In the genomic region with DNA sequence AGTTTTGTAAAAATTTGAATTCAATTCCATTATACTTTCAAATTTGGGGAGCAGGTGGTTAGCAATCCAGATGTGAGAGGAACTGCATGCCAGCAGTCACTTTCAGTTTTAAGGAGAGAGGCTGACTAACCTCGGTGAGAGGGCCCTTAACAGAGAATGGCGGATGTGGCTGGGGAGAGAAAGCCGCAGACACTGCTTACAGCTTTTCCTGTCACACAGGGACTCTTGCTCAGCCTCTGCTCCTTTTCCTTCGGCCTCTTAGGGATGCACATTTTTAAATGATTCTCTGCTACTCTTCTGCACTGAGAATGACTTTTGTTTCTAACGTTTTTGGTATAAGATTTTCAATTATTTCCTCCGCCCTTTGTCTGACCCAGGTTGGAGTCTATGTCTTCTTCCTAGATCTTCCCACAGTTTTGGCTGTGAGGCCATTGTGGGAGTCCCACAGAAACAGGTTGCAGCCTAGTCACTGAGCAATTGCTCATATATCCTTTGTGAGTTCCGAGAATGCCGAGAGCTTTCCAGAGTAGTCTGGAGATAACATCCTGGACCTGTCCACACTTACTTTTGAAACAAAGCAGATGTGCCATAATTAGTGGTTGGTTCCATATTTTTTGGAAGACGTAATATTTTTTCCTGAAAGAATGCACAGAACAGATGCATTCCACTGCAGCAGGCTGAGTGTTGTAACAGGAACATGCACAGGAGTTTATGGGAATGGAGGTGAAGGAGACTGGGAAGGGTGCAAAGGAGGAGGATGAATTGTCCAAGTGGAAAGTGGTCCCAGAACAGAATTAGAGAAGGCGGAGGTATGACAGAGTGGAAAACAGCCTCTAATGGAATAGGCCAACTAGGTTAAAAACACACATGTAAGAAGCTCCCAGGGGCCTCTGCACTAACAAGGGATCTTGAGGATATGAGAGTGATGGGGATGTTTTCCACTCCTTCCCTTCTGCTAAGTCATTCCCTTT, we compare ENCODE assay signal across 8 cellular contexts.
DNase-seq lines count a peak whose midpoint lies in the region; ATAC-seq and TF ChIP-seq lines count a peak whose summit lies in the region.

No MANE protein-coding gene starts in this region.

- H3K36me3 ChIP-seq in GM23248 (ENCODE audit: low read depth) (no peaks in the 10 kb centered on the region), left lung (no peaks in the 10 kb centered on the region)

- no peaks in the 10 kb centered on the region for H3K27me3 ChIP-seq in GM23248 (replicated peaks; ENCODE audit: insufficient read depth)
- no peaks in the 10 kb centered on the region for H3K27me3 ChIP-seq in left lung

- H4K20me1 ChIP-seq in GM23248 (ENCODE audit: insufficient read depth): no peaks in the 10 kb centered on the region

- H3K79me2 ChIP-seq in GM23248 (ENCODE audit: insufficient read depth): no peaks in the 10 kb centered on the region

- no peaks in the 10 kb centered on the region for H3K27me3 Mint-ChIP-seq in activated T-helper 2 cell treated with anti-CD3 and anti-CD28 coated beads, Interferon-gamma antibody, Interleukin-2, Interleukin-4, amounts not matched to agents 10 μg/mL and 5 μg/mL and 100 μg/mL, durations not matched to agents 14 hours and 24 hours and 36 hours (ENCODE audit: low read depth)
- H3K27me3 Mint-ChIP-seq in progenitor cell of endocrine pancreas: no peaks in the 10 kb centered on the region

- intact Hi-C loops in activated T-helper 2 cell treated with anti-CD3 and anti-CD28 coated beads, Interferon-gamma antibody, Interleukin-2, Interleukin-4, amounts not matched to agents 10 μg/mL and 5 μg/mL and 100 μg/mL, durations not matched to agents 14 hours and 24 hours and 36 hours (cut with micrococcal nuclease): loop anchor here (1.0 to 10.0 kb wide), 5 partner anchors 8 to 1188 kb away; partner anchors contain the start of genes HNRNPF and ZNF22
- intact Hi-C loops in left lung (cut with DNase I): no loop called here

- peak overlapping the region; percentile 79 for H3K27ac ChIP-seq in GM23248
- no peak overlapping the region for H3K27ac ChIP-seq in left lung

- no peak overlapping the region for H2AFZ ChIP-seq in GM23248

- DNase-seq in GM23248 (peak; percentile 93), NAMALWA (ENCODE audit: low spot score) (peak; percentile 34), left lung (peak in 1 of 2 donors; percentile 56), progenitor cell of endocrine pancreas (ENCODE audit: low spot score, unreplicated experiment) (no peak), inferior parietal cortex (ENCODE audit: extremely low spot score) (no peak)
- DNase-seq in activated T-helper 2 cell treated with anti-CD3 and anti-CD28 coated beads, Interferon-gamma antibody, Interleukin-2, Interleukin-4, amounts not matched to agents 10 μg/mL and 5 μg/mL and 100 μg/mL, durations not matched to agents 14 hours and 24 hours and 36 hours (ENCODE audit: low spot score): peak; percentile 75
- DNase-seq in stimulated activated effector memory CD8-positive, alpha-beta T cell treated with anti-CD3 and anti-CD28 coated beads, Interleukin-12 subunit alpha, Interleukin-12 subunit beta, amount 100 ng/mL, for 72 hours (ENCODE audit: low spot score in 2 of 2): peak; percentile 48 to 77

- peak overlapping the region; percentile 7; the same call in 1 of the 2 replicates for H3K9ac ChIP-seq in GM23248

- TF ChIP-seq CTCF in left lung (IDR thresholded peaks at IDR 0.05): no peak
- no peak for TF ChIP-seq CTCF in progenitor cell of endocrine pancreas (IDR thresholded peaks at IDR 0.05; ENCODE audit: unreplicated experiment)

- ATAC-seq in left lung: peak; percentile 75
- peak; percentile 99 for ATAC-seq in stimulated activated effector memory CD8-positive, alpha-beta T cell treated with anti-CD3 and anti-CD28 coated beads, Interleukin-12 subunit alpha, Interleukin-12 subunit beta, amount 100 ng/mL, for 72 hours

- no peaks in the 10 kb centered on the region for H3K9me2 ChIP-seq in GM23248 (ENCODE audit: insufficient read depth)

- peak overlapping the region; percentile 62 for H3K4me2 ChIP-seq in GM23248 (ENCODE audit: unreplicated experiment)

- no peaks in the 10 kb centered on the region for H3K9me3 ChIP-seq in GM23248 (ENCODE audit: low read depth)
- no peaks in the 10 kb centered on the region for H3K9me3 ChIP-seq in left lung

- no peaks in the 10 kb centered on the region for H3K36me3 Mint-ChIP-seq in activated T-helper 2 cell treated with anti-CD3 and anti-CD28 coated beads, Interferon-gamma antibody, Interleukin-2, Interleukin-4, amounts not matched to agents 10 μg/mL and 5 μg/mL and 100 μg/mL, durations not matched to agents 14 hours and 24 hours and 36 hours (ENCODE audit: low read depth)
- no peaks in the 10 kb centered on the region for H3K36me3 Mint-ChIP-seq in stimulated activated effector memory CD8-positive, alpha-beta T cell treated with anti-CD3 and anti-CD28 coated beads, Interleukin-12 subunit alpha, Interleukin-12 subunit beta, amount 100 ng/mL, for 72 hours
- H3K36me3 Mint-ChIP-seq in progenitor cell of endocrine pancreas (ENCODE audit: insufficient read depth): no peaks in the 10 kb centered on the region

- H3K4me3 ChIP-seq in GM08714 (ENCODE audit: low read length) (peak overlapping the region; percentile 20; the same call in 1 of the 2 replicates), GM23248 (peak overlapping the region; percentile 37), left lung (no peak overlapping the region)

- peaks cover 40% of the 10 kb centered on the region for H3F3A ChIP-seq in GM23248 (ENCODE audit: insufficient read depth)

- peak overlapping the region; percentile 10 for H3K4me3 Mint-ChIP-seq in activated T-helper 2 cell treated with anti-CD3 and anti-CD28 coated beads, Interferon-gamma antibody, Interleukin-2, Interleukin-4, amounts not matched to agents 10 μg/mL and 5 μg/mL and 100 μg/mL, durations not matched to agents 14 hours and 24 hours and 36 hours (ENCODE audit: low read depth)
- peak overlapping the region; percentile 40 for H3K4me3 Mint-ChIP-seq in stimulated activated effector memory CD8-positive, alpha-beta T cell treated with anti-CD3 and anti-CD28 coated beads, Interleukin-12 subunit alpha, Interleukin-12 subunit beta, amount 100 ng/mL, for 72 hours
- no peak overlapping the region for H3K4me3 Mint-ChIP-seq in progenitor cell of endocrine pancreas (ENCODE audit: low read depth)

- peak overlapping the region; percentile 87 for H3K27ac Mint-ChIP-seq in activated T-helper 2 cell treated with anti-CD3 and anti-CD28 coated beads, Interferon-gamma antibody, Interleukin-2, Interleukin-4, amounts not matched to agents 10 μg/mL and 5 μg/mL and 100 μg/mL, durations not matched to agents 14 hours and 24 hours and 36 hours
- H3K27ac Mint-ChIP-seq in stimulated activated effector memory CD8-positive, alpha-beta T cell treated with anti-CD3 and anti-CD28 coated beads, Interleukin-12 subunit alpha, Interleukin-12 subunit beta, amount 100 ng/mL, for 72 hours: peak overlapping the region; percentile 21
- H3K27ac Mint-ChIP-seq in progenitor cell of endocrine pancreas: no peak overlapping the region

- H3K4me1 ChIP-seq in GM23248 (ENCODE audit: insufficient read depth) (peaks cover 53% of the 10 kb centered on the region), left lung (peaks cover 0 to 24% of the 10 kb centered on the region in 2 donors)

- H3K9me3 Mint-ChIP-seq in activated T-helper 2 cell treated with anti-CD3 and anti-CD28 coated beads, Interferon-gamma antibody, Interleukin-2, Interleukin-4, amounts not matched to agents 10 μg/mL and 5 μg/mL and 100 μg/mL, durations not matched to agents 14 hours and 24 hours and 36 hours: no peaks in the 10 kb centered on the region
- no peaks in the 10 kb centered on the region for H3K9me3 Mint-ChIP-seq in stimulated activated effector memory CD8-positive, alpha-beta T cell treated with anti-CD3 and anti-CD28 coated beads, Interleukin-12 subunit alpha, Interleukin-12 subunit beta, amount 100 ng/mL, for 72 hours
- no peaks in the 10 kb centered on the region for H3K9me3 Mint-ChIP-seq in progenitor cell of endocrine pancreas (ENCODE audit: low read depth)

- WGBS in GM23248 (ENCODE audit: low coverage in 1 of 2, low lambda C conversion rate in 2 of 2, missing lambda C conversion rate in 2 of 2), 2 experiments: 4 to 5% methylated on average over 10 of the region's 10 CpGs

- in situ Hi-C loops in GM23248 (cut with MboI): no loop called here

- peaks cover 45% of the 10 kb centered on the region for H3K4me1 Mint-ChIP-seq in activated T-helper 2 cell treated with anti-CD3 and anti-CD28 coated beads, Interferon-gamma antibody, Interleukin-2, Interleukin-4, amounts not matched to agents 10 μg/mL and 5 μg/mL and 100 μg/mL, durations not matched to agents 14 hours and 24 hours and 36 hours (ENCODE audit: low read depth)
- H3K4me1 Mint-ChIP-seq in stimulated activated effector memory CD8-positive, alpha-beta T cell treated with anti-CD3 and anti-CD28 coated beads, Interleukin-12 subunit alpha, Interleukin-12 subunit beta, amount 100 ng/mL, for 72 hours: peaks cover 42% of the 10 kb centered on the region
- H3K4me1 Mint-ChIP-seq in progenitor cell of endocrine pancreas (ENCODE audit: low read depth): peaks cover 2% of the 10 kb centered on the region

Comparison
In these comparisons a context has a peak if more than half of its experiments do, and no peak if none do; other contexts are left out.
1. H3K4me3 ChIP-seq: peak in GM08714 (single experiment) and GM23248 (single experiment); none in left lung (0 of 2).
2. DNase-seq: peak in GM23248 (single experiment), NAMALWA (single experiment), activated T-helper 2 cell treated with anti-CD3 and anti-CD28 coated beads, Interferon-gamma antibody, Interleukin-2, Interleukin-4, amounts not matched to agents 10 μg/mL and 5 μg/mL and 100 μg/mL, durations not matched to agents 14 hours and 24 hours and 36 hours (single experiment) and stimulated activated effector memory CD8-positive, alpha-beta T cell treated with anti-CD3 and anti-CD28 coated beads, Interleukin-12 subunit alpha, Interleukin-12 subunit beta, amount 100 ng/mL, for 72 hours (2 of 2); none in progenitor cell of endocrine pancreas (single experiment) and inferior parietal cortex (single experiment).